1 cellular context compared by ENCODE assay signal in genomic region chr20:380763-381580, GRCh38.
A peak's percentile ranks its signal among the peaks of the same experiment; 100 is the strongest.
TF ChIP-seq lines count a peak whose summit lies in the region.

No MANE protein-coding gene starts in this region.

TF ChIP-seq in HepG2, 621 proteins besides CTCF, POLR2A, EP300 and RAD21 (continued from another document and continues in another):
- TF ChIP-seq ZC3H13 (CRISPR knock-in tag; IDR thresholded peaks at IDR 0.05) (no peak), SALL2 (CRISPR knock-in tag; IDR thresholded peaks at IDR 0.05) (peak; percentile 97), ZNF414 (CRISPR knock-in tag; IDR thresholded peaks at IDR 0.05) (peak; percentile 78), ZNF350 (CRISPR knock-in tag; IDR thresholded peaks at IDR 0.05; ENCODE audit: borderline replicate concordance, low read depth) (peak; percentile 95), ZSCAN30 (CRISPR knock-in tag; IDR thresholded peaks at IDR 0.05) (peak; percentile 63; the same call in 1 of the 2 replicates), MNT (IDR thresholded peaks at IDR 0.05) (no peak), NR2F6 (IDR thresholded peaks at IDR 0.05) (no peak), NR2F6 (CRISPR knock-in tag; IDR thresholded peaks at IDR 0.05) (peak; percentile 51; the same call in 1 of the 2 replicates), HDAC6 (IDR thresholded peaks at IDR 0.05; ENCODE audit: low read depth, low read length) (no peak), MTA3 (CRISPR knock-in tag; IDR thresholded peaks at IDR 0.05) (no peak), HOXD1 (CRISPR knock-in tag; IDR thresholded peaks at IDR 0.05) (peak; percentile 78), ZBTB46 (CRISPR knock-in tag; IDR thresholded peaks at IDR 0.05; ENCODE audit: borderline replicate concordance) (0 out of 2 replicates have a peak, but pooled peaks have one; percentile 87), KDM3A (CRISPR knock-in tag; IDR thresholded peaks at IDR 0.05; ENCODE audit: low read depth) (peak; percentile 94), ZFP62 (CRISPR knock-in tag; IDR thresholded peaks at IDR 0.05) (0 out of 2 replicates have a peak, but pooled peaks have one; percentile 68), E2F2 (CRISPR knock-in tag; IDR thresholded peaks at IDR 0.05; ENCODE audit: borderline replicate concordance) (peak; percentile 73; the same call in 1 of the 2 replicates), NR3C1 (CRISPR knock-in tag; IDR thresholded peaks at IDR 0.05) (no peak), PBX3 (CRISPR knock-in tag; IDR thresholded peaks at IDR 0.05; ENCODE audit: borderline replicate concordance) (0 out of 2 replicates have a peak, but pooled peaks have one; percentile 46), MTF1 (CRISPR knock-in tag; IDR thresholded peaks at IDR 0.05) (peak; percentile 88), ZNF800 (CRISPR knock-in tag; IDR thresholded peaks at IDR 0.05) (peak; percentile 71), ZNF558 (CRISPR knock-in tag; IDR thresholded peaks at IDR 0.05; ENCODE audit: borderline replicate concordance) (peak; percentile 36; the same call in 1 of the 2 replicates), DNMT3B (CRISPR knock-in tag; conservative IDR thresholded peaks at IDR 0.05) (no peak), ZNF343 (CRISPR knock-in tag; IDR thresholded peaks at IDR 0.05) (peak; percentile 80; the same call in 1 of the 2 replicates), XBP1 (CRISPR knock-in tag; IDR thresholded peaks at IDR 0.05) (no peak; the same call in 1 of the 2 replicates), HCFC1 (IDR thresholded peaks at IDR 0.05; ENCODE audit: low read depth, low read length) (peak; percentile 35; the same call in 1 of the 2 replicates), ZNF136 (CRISPR knock-in tag; IDR thresholded peaks at IDR 0.05; ENCODE audit: low read depth) (no peak), NFKB2 (CRISPR knock-in tag; IDR thresholded peaks at IDR 0.05; ENCODE audit: borderline replicate concordance) (peak; percentile 96), LBX2 (CRISPR knock-in tag; IDR thresholded peaks at IDR 0.05; ENCODE audit: borderline replicate concordance) (peak; percentile 23), TFDP2 (CRISPR knock-in tag; IDR thresholded peaks at IDR 0.05) (peak; percentile 73; the same call in 1 of the 2 replicates), ZNF646 (CRISPR knock-in tag; IDR thresholded peaks at IDR 0.05) (no peak), RAD51 (IDR thresholded peaks at IDR 0.05; ENCODE audit: borderline replicate concordance) (no peak), TCF12 (IDR thresholded peaks at IDR 0.05) (no peak), TCF12 (CRISPR knock-in tag; IDR thresholded peaks at IDR 0.05) (peak; percentile 69), ZSCAN21 (CRISPR knock-in tag; IDR thresholded peaks at IDR 0.05; ENCODE audit: borderline replicate concordance) (peak; percentile 41; the same call in 1 of the 2 replicates), ZFX (CRISPR knock-in tag; IDR thresholded peaks at IDR 0.05; ENCODE audit: low read depth) (peak; percentile 84), IKZF1 (IDR thresholded peaks at IDR 0.05) (no peak), ZNF367 (CRISPR knock-in tag; IDR thresholded peaks at IDR 0.05; ENCODE audit: borderline replicate concordance) (peak; percentile 76; the same call in 1 of the 2 replicates), PRMT3 (CRISPR knock-in tag; IDR thresholded peaks at IDR 0.05; ENCODE audit: borderline replicate concordance, low read depth) (0 out of 2 replicates have a peak, but pooled peaks have one; percentile 6), HNRNPH1 (optimal IDR thresholded peaks at IDR 0.05; ENCODE audit: low read depth, low read length) (no peak), ZMAT3 (CRISPR knock-in tag; conservative IDR thresholded peaks at IDR 0.05) (peak; percentile 64; the same call in 1 of the 2 replicates), NFATC3 (CRISPR knock-in tag; IDR thresholded peaks at IDR 0.05) (no peak), ZKSCAN1 (IDR thresholded peaks at IDR 0.05; ENCODE audit: low read length) (no peak), FOXA1 (IDR thresholded peaks at IDR 0.05) (no peak), FOXA1 (CRISPR knock-in tag; IDR thresholded peaks at IDR 0.05) (peak; percentile 58; the same call in 1 of the 2 replicates), ZNF615 (CRISPR knock-in tag; IDR thresholded peaks at IDR 0.05; ENCODE audit: borderline replicate concordance) (0 out of 2 replicates have a peak, but pooled peaks have one; percentile 63), DMAP1 (CRISPR knock-in tag; IDR thresholded peaks at IDR 0.05) (peak; percentile 89), ZNF451 (CRISPR knock-in tag; IDR thresholded peaks at IDR 0.05) (no peak; the same call in 1 of the 2 replicates), CCDC6 (CRISPR knock-in tag; IDR thresholded peaks at IDR 0.05) (peak; percentile 95), POLR2AphosphoS2 (IDR thresholded peaks at IDR 0.05; ENCODE audit: low read depth, low read length) (no peak), ZNF7 (CRISPR knock-in tag; IDR thresholded peaks at IDR 0.05) (no peak), SATB2 (CRISPR knock-in tag; IDR thresholded peaks at IDR 0.05) (peak; percentile 83)
